Comparison of ENCODE assay signal across 9 cellular contexts in the genomic region with DNA sequence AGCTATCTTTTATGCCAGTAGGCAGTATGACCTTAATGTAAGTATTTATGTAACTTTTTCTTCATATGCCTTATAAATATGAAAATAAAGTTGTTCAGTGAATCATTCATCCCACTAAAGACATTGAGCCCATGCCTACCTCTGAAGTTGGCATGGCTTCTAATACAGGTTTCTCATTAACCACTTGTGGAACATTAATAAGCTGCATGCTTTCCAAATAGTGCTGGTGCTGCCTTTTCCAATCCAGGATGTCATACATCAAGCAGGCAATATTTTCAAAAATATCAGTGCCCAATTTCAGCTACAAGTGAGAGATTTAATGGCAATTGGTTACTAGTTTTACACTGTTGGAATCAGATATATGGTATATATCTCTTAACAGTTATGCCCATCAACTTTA.
"Had no signal": no experiment of that assay in that cellular context is flagged by ENCODE, and none has a peak within 500 bp of the region (broad histone marks: within the 10 kb centered on the region; RNA-seq: fewer than 3 reads in every experiment).

No MANE protein-coding gene starts in this region.

- H3K4me3 ChIP-seq: GM23338, K562 had no signal

- FAIRE-seq: H1, H54, K562 had no signal

- H2AFZ ChIP-seq: GM23338 had no signal

- H3K4me2 ChIP-seq: GM23338 had no signal

- H3K27ac ChIP-seq: HL-60 had no signal

- ATAC-seq: GM23338, K562 had no signal

- DNase-seq: H9, HCEC 1CT, IMR-90, KG1 had no signal
